ENCODE assay signal across 3 cellular contexts in genomic region chr4:128721896-128722295, GRCh38.
TF ChIP-seq lines count a peak whose summit lies in the region.

No MANE protein-coding gene starts in this region.

TF ChIP-seq in IMR-90, 13 proteins besides CTCF, POLR2A, EP300 and RAD21:
- TF ChIP-seq MAZ (IDR thresholded peaks at IDR 0.05; ENCODE audit: borderline replicate concordance, low read depth, low read length) (no peak), FOS (IDR thresholded peaks at IDR 0.05; ENCODE audit: low read depth, low read length) (no peak), MXI1 (IDR thresholded peaks at IDR 0.05; ENCODE audit: borderline replicate concordance, low read depth, low read length) (no peak), CHD1 (IDR thresholded peaks at IDR 0.05; ENCODE audit: low read depth, low read length) (no peak), SMC3 (IDR thresholded peaks at IDR 0.05; ENCODE audit: low read depth, low read length) (no peak), BHLHE40 (IDR thresholded peaks at IDR 0.05; ENCODE audit: low read depth, low read length) (no peak), MAFK (IDR thresholded peaks at IDR 0.05; ENCODE audit: low read depth, low read length) (no peak), RFX5 (IDR thresholded peaks at IDR 0.05; ENCODE audit: low read depth, low read length) (no peak), RCOR1 (IDR thresholded peaks at IDR 0.05; ENCODE audit: insufficient replicate concordance, low read length) (no peak), ELK1 (IDR thresholded peaks at IDR 0.05; ENCODE audit: borderline replicate concordance, low read depth, low read length) (no peak), CEBPB (IDR thresholded peaks at IDR 0.05; ENCODE audit: low read depth, low read length) (no peak), NFE2L2 (IDR thresholded peaks at IDR 0.05; ENCODE audit: low read depth, low read length) (no peak)
- TF ChIP-seq, protein P1, sequence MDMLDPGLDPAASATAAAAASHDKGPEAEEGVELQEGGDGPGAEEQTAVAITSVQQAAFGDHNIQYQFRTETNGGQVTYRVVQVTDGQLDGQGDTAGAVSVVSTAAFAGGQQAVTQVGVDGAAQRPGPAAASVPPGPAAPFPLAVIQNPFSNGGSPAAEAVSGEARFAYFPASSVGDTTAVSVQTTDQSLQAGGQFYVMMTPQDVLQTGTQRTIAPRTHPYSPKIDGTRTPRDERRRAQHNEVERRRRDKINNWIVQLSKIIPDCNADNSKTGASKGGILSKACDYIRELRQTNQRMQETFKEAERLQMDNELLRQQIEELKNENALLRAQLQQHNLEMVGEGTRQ (IDR thresholded peaks at IDR 0.05; ENCODE audit: low read depth, low read length), result no peak

TF ChIP-seq in H1, 55 proteins besides CTCF, POLR2A, EP300 and RAD21:
- no peak for TF ChIP-seq TEAD4 (IDR thresholded peaks at IDR 0.05; ENCODE audit: low read depth, low read length)
- TF ChIP-seq YY1 (IDR thresholded peaks at IDR 0.05; ENCODE audit: low read depth, low read length), result no peak
- TF ChIP-seq MAX (IDR thresholded peaks at IDR 0.05), result no peak
- TF ChIP-seq CEBPB (IDR thresholded peaks at IDR 0.05; ENCODE audit: low read depth, low read length), result no peak

TF ChIP-seq in GM12891, 5 proteins besides CTCF, POLR2A, EP300 and RAD21:
- TF ChIP-seq TAF1 (IDR thresholded peaks at IDR 0.05; ENCODE audit: low read depth, low read length), result no peak
- no peak for TF ChIP-seq PAX5 (IDR thresholded peaks at IDR 0.05; ENCODE audit: insufficient read depth, low read length, severe bottlenecking)
- TF ChIP-seq POU2F2 (IDR thresholded peaks at IDR 0.05; ENCODE audit: low read depth, low read length), result no peak
- no peak for TF ChIP-seq POLR2AphosphoS5 (IDR thresholded peaks at IDR 0.05; ENCODE audit: low read depth, low read length)
- no peak for TF ChIP-seq SPI1 (IDR thresholded peaks at IDR 0.05; ENCODE audit: low read depth, low read length)
